Comparison of ENCODE assay signal across 14 cellular contexts in genomic region chr7:22681852-22682657, GRCh38. TPM values are rescaled to one million over a fixed set of nuclear protein-coding genes. Genes with fewer than 3 reads are reported as not detected.
"Had no signal": no experiment of that assay in that cellular context is flagged by ENCODE, and none has a peak within 500 bp of the region (broad histone marks: within the 10 kb centered on the region; RNA-seq: fewer than 3 reads in every experiment).

No MANE protein-coding gene starts in this region.

- ATAC-seq: gastroesophageal sphincter, heart right ventricle, left colon, lower lobe of right lung, pancreas had no signal

- H3K4me1 Mint-ChIP-seq: mesothelial cell of epicardium had no signal

- H3K9me3 Mint-ChIP-seq: activated naive CD4-positive, alpha-beta T cell treated with anti-CD3 and anti-CD28 coated beads for 36 hours; mesothelial cell of epicardium; T-cell had no signal

- DNase-seq: activated CD4-positive, alpha-beta T cell treated with anti-CD3 and anti-CD28 coated beads for 48 hours; activated naive CD4-positive, alpha-beta T cell treated with anti-CD3 and anti-CD28 coated beads for 36 hours; activated T-cell treated with anti-CD3 and anti-CD28 coated beads, Interleukin-2, amount 50 U/mL, for 1 hour; heart right ventricle; left colon; lower lobe of right lung; pancreas; stimulated activated CD4-positive, alpha-beta T cell treated with anti-CD3 and anti-CD28 coated beads, Interleukin-12 subunit alpha, Interleukin-12 subunit beta, amount 100 ng/mL, for 4 hours; stimulated activated CD4-positive, alpha-beta T cell treated with anti-CD3 and anti-CD28 coated beads, Interleukin-2, amount 100 ng/mL, for 24 hours; T-cell; thyroid gland had no signal

- H3K27ac Mint-ChIP-seq: activated naive CD4-positive, alpha-beta T cell treated with anti-CD3 and anti-CD28 coated beads for 36 hours; activated T-helper 2 cell treated with anti-CD3 and anti-CD28 coated beads, Interferon-gamma antibody, Interleukin-2, Interleukin-4, amounts not matched to agents 10 μg/mL and 5 μg/mL and 100 μg/mL, durations not matched to agents 14 hours and 24 hours and 36 hours; mesothelial cell of epicardium; T-cell had no signal

- H3K27ac ChIP-seq: gastroesophageal sphincter, heart right ventricle, lower lobe of right lung, pancreas, thyroid gland had no signal

- H3K9me3 ChIP-seq: gastroesophageal sphincter, heart right ventricle, lower lobe of right lung, pancreas, thyroid gland had no signal

- H3K4me1 ChIP-seq: gastroesophageal sphincter, pancreas, thyroid gland had no signal

- H3K4me3 ChIP-seq: gastroesophageal sphincter, heart right ventricle, lower lobe of right lung, pancreas, thyroid gland had no signal

- H3K4me3 Mint-ChIP-seq: activated naive CD4-positive, alpha-beta T cell treated with anti-CD3 and anti-CD28 coated beads for 36 hours; mesothelial cell of epicardium had no signal

- H3K36me3 Mint-ChIP-seq: mesothelial cell of epicardium, T-cell had no signal

- H3K36me3 ChIP-seq: gastroesophageal sphincter, heart right ventricle, lower lobe of right lung, pancreas, thyroid gland had no signal

- H3K27me3 ChIP-seq: gastroesophageal sphincter, pancreas, thyroid gland had no signal

RNA-seq across cellular contexts. Expression of gene IL6, which starts 44.9 kb away (rescaled TPM):
- total RNA-seq: activated T-helper 2 cell treated with anti-CD3 and anti-CD28 coated beads, Interferon-gamma antibody, Interleukin-2, Interleukin-4, amounts not matched to agents 10 μg/mL and 5 μg/mL and 100 μg/mL, durations not matched to agents 14 hours and 24 hours and 36 hours had no signal
